In genomic region chr14:65352964-65353530, GRCh38 we compare ENCODE assay signal across 3 cellular contexts.
TF ChIP-seq lines count a peak whose summit lies in the region.

No MANE protein-coding gene starts in this region.

TF ChIP-seq in HEK293, 187 proteins besides CTCF, POLR2A, EP300 and RAD21 (continued from another document):
- TF ChIP-seq SCRT2 (tag by site-specific recombination; IDR thresholded peaks at IDR 0.05), result 0 out of 2 replicates have a peak, but pooled peaks have one; percentile 13
- no peak for TF ChIP-seq ZNF747 (tag by site-specific recombination; IDR thresholded peaks at IDR 0.05)
- TF ChIP-seq ZNF121 (tag by site-specific recombination; IDR thresholded peaks at IDR 0.05), result no peak

TF ChIP-seq in SK-N-SH treated with all-trans-retinoic acid at 6 μM for 48 hours, 23 proteins besides CTCF, POLR2A, EP300 and RAD21 (continued from another document):
- TF ChIP-seq ZNF8 (CRISPR knock-in tag; IDR thresholded peaks at IDR 0.05), result no peak

TF ChIP-seq in GM23338, 12 proteins besides CTCF, POLR2A, EP300 and RAD21 (continued from another document):
- TF ChIP-seq ZNF462 (CRISPR knock-in tag; IDR thresholded peaks at IDR 0.05) (no peak), EZH2phosphoT487 (IDR thresholded peaks at IDR 0.05; ENCODE audit: unreplicated experiment) (no peak), ZNF114 (CRISPR knock-in tag; IDR thresholded peaks at IDR 0.05) (no peak), JUNB (IDR thresholded peaks at IDR 0.05; ENCODE audit: unreplicated experiment) (no peak), EZH2 (IDR thresholded peaks at IDR 0.05; ENCODE audit: low read depth, unreplicated experiment) (no peak), ZNF331 (CRISPR knock-in tag; IDR thresholded peaks at IDR 0.05; ENCODE audit: low read depth) (no peak), REST (IDR thresholded peaks at IDR 0.05; ENCODE audit: unreplicated experiment) (no peak)
